ENCODE assay signal across 33 cellular contexts in genomic region chr10:22463255-22463654, GRCh38.
"Had no signal": no experiment of that assay in that cellular context is flagged by ENCODE, and none has a peak within 500 bp of the region (broad histone marks: within the 10 kb centered on the region; RNA-seq: fewer than 3 reads in every experiment).

No MANE protein-coding gene starts in this region.

- H3K4me3 ChIP-seq: MG63, SJSA1 had no signal

- H3K4me1 Mint-ChIP-seq: activated CD4-positive, alpha-beta memory T cell treated with anti-CD3 and anti-CD28 coated beads, Interleukin-2, amount 10 ng/mL, durations not matched to agents 7 days and 5 days; activated CD8-positive, alpha-beta memory T cell treated with anti-CD3 and anti-CD28 coated beads, Interleukin-2, amount 10 ng/mL, durations not matched to agents 7 days and 5 days; activated naive CD4-positive, alpha-beta T cell treated with anti-CD3 and anti-CD28 coated beads, Interleukin-2, amount 10 ng/mL, durations not matched to agents 7 days and 5 days had no signal

- H3K27me3 ChIP-seq: MG63, SJSA1 had no signal

- H3K36me3 ChIP-seq: MG63, SJSA1 had no signal

- H3K36me3 Mint-ChIP-seq: activated CD8-positive, alpha-beta memory T cell treated with anti-CD3 and anti-CD28 coated beads, Interleukin-2, amount 10 ng/mL, durations not matched to agents 7 days and 5 days; activated naive CD4-positive, alpha-beta T cell treated with anti-CD3 and anti-CD28 coated beads, Interleukin-2, amount 10 ng/mL, durations not matched to agents 7 days and 5 days; activated naive CD8-positive, alpha-beta T cell; brain had no signal

- ATAC-seq: activated CD8-positive, alpha-beta memory T cell treated with anti-CD3 and anti-CD28 coated beads, Interleukin-2, amount 10 ng/mL, durations not matched to agents 7 days and 5 days; activated naive CD8-positive, alpha-beta T cell treated with anti-CD3 and anti-CD28 coated beads, Interleukin-2, amount 50 U/mL, for 24 hours; Panc1 had no signal

- DNase-seq: activated B cell treated with CpG ODN at 0.5 μM for 24 hours; activated CD4-positive, alpha-beta memory T cell treated with anti-CD3 and anti-CD28 coated beads, Interleukin-2, amount 10 ng/mL, durations not matched to agents 7 days and 5 days; activated CD4-positive, alpha-beta T cell treated with anti-CD3 and anti-CD28 coated beads for 4 hours; activated CD4-positive, CD25-positive, alpha-beta regulatory T cell treated with anti-CD3 and anti-CD28 coated beads, Interleukin-2, amount 50 U/mL, for 72 hours; activated CD8-positive, alpha-beta memory T cell treated with anti-CD3 and anti-CD28 coated beads for 24 hours; activated CD8-positive, alpha-beta memory T cell treated with anti-CD3 and anti-CD28 coated beads, Interleukin-2, amount 10 ng/mL, durations not matched to agents 7 days and 5 days; activated CD8-positive, alpha-beta memory T cell treated with anti-CD3 and anti-CD28 coated beads, Interleukin-2, amount 50 U/mL, for 48 hours; activated effector memory CD4-positive, alpha-beta T cell treated with Interleukin-2 at 50 U/mL for 16 hours; activated naive CD4-positive, alpha-beta T cell treated with anti-CD3 and anti-CD28 coated beads, Interleukin-2, amount 10 ng/mL, durations not matched to agents 7 days and 5 days; activated naive CD8-positive, alpha-beta T cell treated with anti-CD3 and anti-CD28 coated beads, Interleukin-2, amount 50 U/mL, for 24 hours; activated T-cell treated with anti-CD3 and anti-CD28 coated beads, Interleukin-2, amount 50 U/mL, for 48 hours; anterior cingulate cortex; caudate nucleus; cerebellar nuclear complex; MG63; NCI-H1048; NCI-H1105 treated with DMSO at 0.1 percent for 48 hours; NCI-H1436; NCI-H1694; NCI-H2029; NCI-H345; NCI-H524 treated with DMSO at 0.1 percent for 48 hours; SHP77; SK-N-SH; T-helper 2 cell; T-helper 9 cell had no signal

- H3K9me3 ChIP-seq: MG63, SJSA1, SK-N-SH had no signal

- H3K4me3 Mint-ChIP-seq: activated B cell treated with CpG ODN at 0.5 μM for 24 hours; activated CD4-positive, alpha-beta memory T cell treated with anti-CD3 and anti-CD28 coated beads, Interleukin-2, amount 10 ng/mL, durations not matched to agents 7 days and 5 days; activated CD8-positive, alpha-beta memory T cell treated with anti-CD3 and anti-CD28 coated beads, Interleukin-2, amount 10 ng/mL, durations not matched to agents 7 days and 5 days; activated naive CD4-positive, alpha-beta T cell treated with anti-CD3 and anti-CD28 coated beads, Interleukin-2, amount 10 ng/mL, durations not matched to agents 7 days and 5 days; activated naive CD8-positive, alpha-beta T cell; activated naive CD8-positive, alpha-beta T cell treated with anti-CD3 and anti-CD28 coated beads, Interleukin-2, amount 50 U/mL, for 24 hours; brain had no signal

- H3K9me3 Mint-ChIP-seq: activated CD4-positive, alpha-beta memory T cell treated with anti-CD3 and anti-CD28 coated beads, Interleukin-2, amount 10 ng/mL, durations not matched to agents 7 days and 5 days; activated naive CD4-positive, alpha-beta T cell treated with anti-CD3 and anti-CD28 coated beads, Interleukin-2, amount 10 ng/mL, durations not matched to agents 7 days and 5 days; brain had no signal

- H3K4me2 ChIP-seq: SK-N-SH had no signal

- H3K27ac ChIP-seq: SJSA1, VCaP had no signal

- FAIRE-seq: bronchial epithelial cell, colon had no signal

- H3K27me3 Mint-ChIP-seq: activated B cell treated with CpG ODN at 0.5 μM for 24 hours; activated CD4-positive, alpha-beta memory T cell treated with anti-CD3 and anti-CD28 coated beads, Interleukin-2, amount 10 ng/mL, durations not matched to agents 7 days and 5 days; activated CD8-positive, alpha-beta memory T cell treated with anti-CD3 and anti-CD28 coated beads, Interleukin-2, amount 10 ng/mL, durations not matched to agents 7 days and 5 days; activated naive CD8-positive, alpha-beta T cell had no signal

- H3K9ac ChIP-seq: SK-N-SH had no signal

- H3K27ac Mint-ChIP-seq: activated CD4-positive, alpha-beta memory T cell treated with anti-CD3 and anti-CD28 coated beads, Interleukin-2, amount 10 ng/mL, durations not matched to agents 7 days and 5 days; activated CD8-positive, alpha-beta memory T cell treated with anti-CD3 and anti-CD28 coated beads, Interleukin-2, amount 10 ng/mL, durations not matched to agents 7 days and 5 days; activated naive CD4-positive, alpha-beta T cell treated with anti-CD3 and anti-CD28 coated beads, Interleukin-2, amount 10 ng/mL, durations not matched to agents 7 days and 5 days; activated naive CD8-positive, alpha-beta T cell; activated naive CD8-positive, alpha-beta T cell treated with anti-CD3 and anti-CD28 coated beads, Interleukin-2, amount 50 U/mL, for 24 hours had no signal

- H3K4me1 ChIP-seq: SJSA1 had no signal
